In genomic region chr18:70194227-70194890, GRCh38 we compare ENCODE assay signal across 9 cellular contexts. TPM values are rescaled to one million over a fixed set of nuclear protein-coding genes. Genes with fewer than 3 reads are reported as not detected.
DNase-seq lines count a peak whose midpoint lies in the region; ATAC-seq, FAIRE-seq and TF ChIP-seq lines count a peak whose summit lies in the region.
"Had no signal": no experiment of that assay in that cellular context is flagged by ENCODE, and none has a peak within 500 bp of the region (broad histone marks: within the 10 kb centered on the region; RNA-seq: fewer than 3 reads in every experiment).

No MANE protein-coding gene starts in this region.

- peak; percentile 98 for TF ChIP-seq EP300 in GM12878 (IDR thresholded peaks at IDR 0.05; ENCODE audit: borderline replicate concordance in 1 of 2, control insufficient read depth in 1 of 2, low read depth in 2 of 2, low read length in 2 of 2)

- H4K20me1 ChIP-seq in GM12878 (ENCODE audit: control insufficient read depth, insufficient read depth) = no peaks in the 10 kb centered on the region

- peaks cover 30% of the 10 kb centered on the region for H3K4me1 ChIP-seq in GM12878 (ENCODE audit: control insufficient read depth, insufficient read depth, low read length)
- no peaks in the 10 kb centered on the region for H3K4me1 ChIP-seq in ascending aorta
- H3K4me1 ChIP-seq in right atrium auricular region = no peaks in the 10 kb centered on the region

- H3K4me3 ChIP-seq in GM12878 (0 out of 2 replicates have a peak overlapping the region, but pooled peaks have one; percentile 38), ascending aorta (no peak overlapping the region), right atrium auricular region (no peak overlapping the region)

- H3K36me3 ChIP-seq in GM12878 (ENCODE audit: control insufficient read depth in 2 of 2, insufficient read depth in 2 of 2, low read length in 1 of 2) = peaks cover 0 to 16% of the 10 kb centered on the region in 2 experiments; a peak in 3 of 4 replicates
- peaks cover 18 to 60% of the 10 kb centered on the region in 2 donors for H3K36me3 ChIP-seq in ascending aorta
- peaks cover 9% of the 10 kb centered on the region for H3K36me3 ChIP-seq in right atrium auricular region

- in situ Hi-C loops in GM12878 (cut with MboI) = no loop called here

- RAD21 ChIA-PET in GM12878 (lab: Charles Lee; ENCODE audit: unreplicated experiment) = interaction anchor here (0.6 to 2.7 kb wide), 18 partner anchors 10 to 1268 kb away, joined by 3 to 35 read pairs (median 5); partner anchors contain the start of gene RTTN

- CTCF ChIA-PET in GM12878 (lab: Yijun Ruan, JAX) = interaction anchor here (0.6 to 8.6 kb wide), 29 partner anchors 8 to 263 kb away, joined by 3 to 154 read pairs (median 6); partner anchors contain the start of gene RTTN

- BruUV-seq in GM12878 (replicated peaks; lab: Mats Ljungman, UMichigan) = no TSS peak

- no peak overlapping the region for H3K9ac ChIP-seq in GM12878 (ENCODE audit: control insufficient read depth, insufficient read depth, low read length)

- FAIRE-seq in GM12878 (lab: Jason Lieb, UNC) = peak; percentile 87

- no peak for TF ChIP-seq POLR2A in GM12878 (IDR thresholded peaks at IDR 0.05; ENCODE audit: low read depth, low read length)

- H3K27me3 ChIP-seq in GM12878 (replicated peaks in 1 of 2; ENCODE audit: control insufficient read depth in 2 of 2, insufficient read depth in 2 of 2, low read length in 1 of 2) (no peaks in the 10 kb centered on the region), ascending aorta (no peaks in the 10 kb centered on the region), right atrium auricular region (no peaks in the 10 kb centered on the region)

- SMC1A ChIA-PET in GM12878 (lab: Charles Lee; ENCODE audit: uncharacterized antibody, unreplicated experiment) = interaction anchor here (0.7 to 4.2 kb wide), 20 partner anchors 10 to 297 kb away, joined by 3 to 61 read pairs (median 6); no protein-coding TSS in a partner anchor

- intact Hi-C loops in GM12878 (cut with micrococcal nuclease; ENCODE audit: unreplicated experiment) = loop anchor here (5.0 kb wide), 2 partner anchors 72 to 297 kb away; no protein-coding TSS in a partner anchor
- intact Hi-C loops in ascending aorta (cut with DNase I) = no loop called here

- H3K27ac ChIP-seq in GM12878 (ENCODE audit: control insufficient read depth, insufficient read depth) (peak overlapping the region; percentile 95), ascending aorta (no peak overlapping the region), caudate nucleus (ENCODE audit: low read depth, low read length) (no peak overlapping the region), right atrium auricular region (peak overlapping the region in 1 of 2 donors; percentile 50)

- TF ChIP-seq RAD21 in GM12878 (IDR thresholded peaks at IDR 0.05; ENCODE audit: insufficient read depth, low read depth, low read length) = no peak

- H2AFZ ChIP-seq in GM12878 (ENCODE audit: control insufficient read depth, low read depth, low read length) = no peak overlapping the region

- peak; percentile 83 for ATAC-seq in GM21526 (IDR thresholded peaks at IDR 0.05; ENCODE audit: low FRiP score, unreplicated experiment)
- ATAC-seq in HG03135 (IDR thresholded peaks at IDR 0.05; ENCODE audit: unreplicated experiment) = peak; percentile 87
- ATAC-seq in GM12878 = peak; percentile 88

- 2% methylated on average over 4 of the region's 4 CpGs for WGBS in GM12878 (ENCODE audit: insufficient coverage, insufficient replicate concordance, low lambda C conversion rate, missing lambda C conversion rate)

- peak; percentile 11 for DNase-seq in activated T-cell treated with anti-CD3 and anti-CD28 coated beads for 48 hours (ENCODE audit: low read depth)
- no peak for DNase-seq in activated T-cell treated with anti-CD3 and anti-CD28 coated beads, Interleukin-2, amount 50 U/mL, for 1 hour
- peak; percentile 90 for DNase-seq in GM12878 (ENCODE audit: low read depth, low spot score)
- no peak for DNase-seq in ascending aorta (ENCODE audit: low spot score in 2 of 2)
- DNase-seq in caudate nucleus (lab: John Stamatoyannopoulos, UW) = no peak
- DNase-seq in right atrium auricular region (ENCODE audit: low spot score) = no peak
- DNase-seq: NCI-H510A had no signal

- no peaks in the 10 kb centered on the region; the same call in 2 of the 3 replicates for H3K9me3 ChIP-seq in GM12878 (replicated peaks; ENCODE audit: control insufficient read depth, insufficient read depth, low read length)
- no peaks in the 10 kb centered on the region for H3K9me3 ChIP-seq in ascending aorta
- no peaks in the 10 kb centered on the region for H3K9me3 ChIP-seq in right atrium auricular region

- H3K79me2 ChIP-seq in GM12878 (ENCODE audit: control insufficient read depth, insufficient read depth, low read length) = peaks cover 9% of the 10 kb centered on the region

- TF ChIP-seq CTCF in GM12878 (IDR thresholded peaks at IDR 0.05 in 2 of 3, conservative IDR thresholded peaks at IDR 0.05 in 1 of 3; ENCODE audit: control insufficient read depth in 2 of 3, extremely low read depth in 1 of 3, insufficient read depth in 1 of 3, low read depth in 3 of 3, low read length in 3 of 3) (no peak), ascending aorta (IDR thresholded peaks at IDR 0.05) (no peak), right atrium auricular region (IDR thresholded peaks at IDR 0.05) (no peak)

- POLR2A ChIA-PET in GM12878 (lab: Charles Lee) = interaction anchor here (0.6 to 2.4 kb wide), 5 partner anchors 11 to 1560 kb away, joined by 3 to 13 read pairs (median 4); partner anchors contain the start of gene RTTN

- H3K4me2 ChIP-seq in GM12878 (ENCODE audit: control insufficient read depth, insufficient read depth) = peak overlapping the region; percentile 10; the same call in 1 of the 2 replicates

TF ChIP-seq in GM12878, 131 proteins besides CTCF, POLR2A, EP300 and RAD21 (continues in another document):
- TF ChIP-seq SIN3A (IDR thresholded peaks at IDR 0.05; ENCODE audit: low read depth, low read length) = no peak
- no peak for TF ChIP-seq RFX5 (IDR thresholded peaks at IDR 0.05; ENCODE audit: low read depth, low read length)
- no peak; the same call in 1 of the 2 replicates for TF ChIP-seq MYB (IDR thresholded peaks at IDR 0.05; ENCODE audit: borderline replicate concordance, low read depth, low read length)
- no peak for TF ChIP-seq MXI1 (IDR thresholded peaks at IDR 0.05; ENCODE audit: low read depth, low read length)
- no peak for TF ChIP-seq RBBP5 (conservative IDR thresholded peaks at IDR 0.05)
- peak; percentile 90 for TF ChIP-seq JUND (IDR thresholded peaks at IDR 0.05; ENCODE audit: low read depth, low read length)
- TF ChIP-seq, protein P1, sequence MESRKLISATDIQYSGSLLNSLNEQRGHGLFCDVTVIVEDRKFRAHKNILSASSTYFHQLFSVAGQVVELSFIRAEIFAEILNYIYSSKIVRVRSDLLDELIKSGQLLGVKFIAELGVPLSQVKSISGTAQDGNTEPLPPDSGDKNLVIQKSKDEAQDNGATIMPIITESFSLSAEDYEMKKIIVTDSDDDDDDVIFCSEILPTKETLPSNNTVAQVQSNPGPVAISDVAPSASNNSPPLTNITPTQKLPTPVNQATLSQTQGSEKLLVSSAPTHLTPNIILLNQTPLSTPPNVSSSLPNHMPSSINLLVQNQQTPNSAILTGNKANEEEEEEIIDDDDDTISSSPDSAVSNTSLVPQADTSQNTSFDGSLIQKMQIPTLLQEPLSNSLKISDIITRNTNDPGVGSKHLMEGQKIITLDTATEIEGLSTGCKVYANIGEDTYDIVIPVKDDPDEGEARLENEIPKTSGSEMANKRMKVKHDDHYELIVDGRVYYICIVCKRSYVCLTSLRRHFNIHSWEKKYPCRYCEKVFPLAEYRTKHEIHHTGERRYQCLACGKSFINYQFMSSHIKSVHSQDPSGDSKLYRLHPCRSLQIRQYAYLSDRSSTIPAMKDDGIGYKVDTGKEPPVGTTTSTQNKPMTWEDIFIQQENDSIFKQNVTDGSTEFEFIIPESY (IDR thresholded peaks at IDR 0.05) = no peak
- TF ChIP-seq DPF2 (IDR thresholded peaks at IDR 0.05) = peak; percentile 97
- TF ChIP-seq RUNX3 (IDR thresholded peaks at IDR 0.05; ENCODE audit: low read length) = peak; percentile 98
- TF ChIP-seq IRF4 (IDR thresholded peaks at IDR 0.05; ENCODE audit: low read depth, low read length) = peak; percentile 97
- TF ChIP-seq SMARCA5 (IDR thresholded peaks at IDR 0.05) = peak; percentile 79
- no peak for TF ChIP-seq CBX3 (IDR thresholded peaks at IDR 0.05; ENCODE audit: borderline replicate concordance, low read depth)
- no peak for TF ChIP-seq ZNF207 (IDR thresholded peaks at IDR 0.05; ENCODE audit: borderline replicate concordance)
- TF ChIP-seq MTA2 (IDR thresholded peaks at IDR 0.05; ENCODE audit: low read depth) = peak; percentile 92
- peak in 1 of 2 experiments; percentile 66; a peak in 1 of 4 replicates for TF ChIP-seq SRF (IDR thresholded peaks at IDR 0.05; ENCODE audit: low read depth in 2 of 2, low read length in 2 of 2)

RNA-seq across cellular contexts. Expression of gene RTTN, which starts 11.1 kb away (rescaled TPM):
- 252 and 260 TPM in 2 replicates for total RNA-seq in GM12878 (2013; cell fraction: nucleolus; rRNA removed)
- total RNA-seq in GM12878 (2014; rRNA removed) = 36.6 and 40.9 TPM in 2 replicates
- total RNA-seq in GM12878 (2014; rRNA removed; fragmentation: Illumina TruSeq; extraction: Trizol) = 34.6 and 35.7 TPM in 2 replicates
- total RNA-seq in GM12878 (2021) = 22.4 and 22.5 TPM in 2 replicates
- 6.9 TPM for polyA plus RNA-seq in GM12878 (2011; ENCODE audit: low read depth)
- 16.9 and 20.3 TPM in 2 replicates for polyA plus RNA-seq in GM12878 (2011; rRNA removed)
- polyA plus RNA-seq in GM12878 (2011; cell fraction: cytosol; rRNA removed) = 8.4 and 9.0 TPM in 2 replicates
- 33.1 and 38.0 TPM in 2 replicates for polyA plus RNA-seq in GM12878 (2011; cell fraction: nucleus; rRNA removed)
- polyA plus RNA-seq in GM12878 (2012) = 8.6 and 12.1 TPM in 2 replicates
- 17.9 and 21.5 TPM in 2 replicates for polyA plus RNA-seq in GM12878 (2014; fragmentation: Illumina TruSeq; extraction: Trizol)
- polyA plus RNA-seq in GM12878 (2014; fragmentation: Nextera tagmentation; extraction: Ambion mirVana) = 10 to 100 TPM in 1 of 2 experiments, 1 to 10 TPM in 1; 9.4 to 12.3 TPM
- 13.4 and 14.5 TPM in 2 replicates for polyA plus RNA-seq in GM12878 (2014; rRNA removed)
- 10 to 100 TPM; 11.8 to 12.8 TPM for polyA plus RNA-seq in GM12878 (2016; fragmentation: Nextera tagmentation; extraction: Ambion mirVana)
- 76.1 and 82.1 TPM in 2 replicates for polyA minus RNA-seq in GM12878 (2011; rRNA and poly(A)+ RNA removed)
- 11.7 and 13.1 TPM in 2 replicates for polyA minus RNA-seq in GM12878 (2011; cell fraction: cytosol; rRNA and poly(A)+ RNA removed)
- 131 and 224 TPM in 2 replicates for polyA minus RNA-seq in GM12878 (2011; cell fraction: nucleus; rRNA and poly(A)+ RNA removed)
- total RNA-seq in ascending aorta = 9.5 TPM
- 1 to 10 TPM; 6.3 to 8.0 TPM for total RNA-seq in right atrium auricular region

Comparison
In these comparisons a context has a peak if more than half of its experiments do, and no peak if none do; other contexts are left out.
1. DNase-seq: peak in activated T-cell treated with anti-CD3 and anti-CD28 coated beads for 48 hours (single experiment) and GM12878 (single experiment); none in activated T-cell treated with anti-CD3 and anti-CD28 coated beads, Interleukin-2, amount 50 U/mL, for 1 hour (single experiment), ascending aorta (0 of 2), caudate nucleus (0 of 61) and right atrium auricular region (single experiment).
2. Peak in every context shown above with its lines, with median percentiles within 50 percentile points of each other: ATAC-seq.